ENCODE assay signal across 13 cellular contexts in the genomic region with DNA sequence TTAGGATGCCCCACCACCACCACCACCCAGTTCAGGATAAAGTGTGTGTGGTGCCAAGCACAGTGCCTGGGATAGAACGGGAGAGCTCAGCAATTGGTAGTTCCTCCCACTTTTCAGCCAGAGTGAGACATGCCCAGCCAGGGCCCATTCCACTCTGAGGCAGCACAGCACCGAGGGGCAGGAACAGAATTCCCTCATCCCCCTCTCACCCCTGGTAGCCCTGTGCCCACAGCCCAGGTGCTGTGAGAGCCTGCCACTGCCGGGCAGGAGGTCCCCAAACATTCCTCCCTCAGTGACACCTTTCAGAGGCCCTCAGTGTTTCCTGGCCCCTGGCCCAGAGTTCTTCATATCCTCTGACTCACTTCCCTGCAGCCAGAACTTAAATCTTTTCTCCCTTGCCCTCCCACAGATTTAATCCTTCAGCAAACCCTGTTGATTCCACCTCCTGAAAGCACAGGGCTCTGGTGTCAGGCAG. TPM values are rescaled to one million over a fixed set of nuclear protein-coding genes. Genes with fewer than 3 reads are reported as not detected.
DNase-seq lines count a peak whose midpoint lies in the region; ATAC-seq, FAIRE-seq and TF ChIP-seq lines count a peak whose summit lies in the region.
"Had no signal": no experiment of that assay in that cellular context is flagged by ENCODE, and none has a peak within 500 bp of the region (broad histone marks: within the 10 kb centered on the region; RNA-seq: fewer than 3 reads in every experiment).

No MANE protein-coding gene starts in this region.

- H3K4me1 Mint-ChIP-seq in neural progenitor cell: peaks cover 23% of the 10 kb centered on the region
- no peaks in the 10 kb centered on the region for H3K4me1 Mint-ChIP-seq in T-cell
- H3K4me1 Mint-ChIP-seq: immature natural killer cell had no signal

- H3K9ac ChIP-seq in HepG2 (ENCODE audit: insufficient read depth, low read depth, low read length): peak overlapping the region; percentile 54
- no peak overlapping the region for H3K9ac ChIP-seq in neural progenitor cell
- H3K9ac ChIP-seq: parathyroid adenoma had no signal

- H3K9me3 ChIP-seq in HepG2 (ENCODE audit: low read length): no peaks in the 10 kb centered on the region
- H3K9me3 ChIP-seq in neural progenitor cell (ENCODE audit: low read depth): no peaks in the 10 kb centered on the region

- in situ Hi-C loops in astrocyte of the cerebellum (cut with HindIII; ENCODE audit: low sequenced_read_pairs): no loop called here
- in situ Hi-C loops in HepG2 (cut with HindIII; ENCODE audit: extremely low pct_ligation_motif_present, low pct_unique_long_range_greater_than_20kb): no loop called here

- H4K20me1 ChIP-seq in HepG2 (ENCODE audit: insufficient read depth, low read length): no peaks in the 10 kb centered on the region
- no peaks in the 10 kb centered on the region for H4K20me1 ChIP-seq in neural progenitor cell (ENCODE audit: low read depth)

- no peak overlapping the region for H2AFZ ChIP-seq in HepG2 (ENCODE audit: low read length)
- no peak overlapping the region for H2AFZ ChIP-seq in neural progenitor cell (replicated peaks)

- POLR2A ChIA-PET in HepG2 (lab: Yijun Ruan, JAX) (interaction anchor here (1.0 to 1.5 kb wide), 3 partner anchors 37 to 73 kb away, joined by 3 to 4 read pairs (median 4); no protein-coding TSS in a partner anchor), T-cell (lab: Charles Lee) (no interaction called here)

- DNase-seq in AG09309 (ENCODE audit: low read depth): peak; percentile 20
- peak; percentile 26 for DNase-seq in HPDE6-E6E7 (ENCODE audit: extremely low spot score)
- DNase-seq in astrocyte of the cerebellum (ENCODE audit: low read depth): peak; percentile 39
- DNase-seq in HepG2 (ENCODE audit: low spot score): peak; percentile 51
- DNase-seq in stimulated activated naive CD4-positive, alpha-beta T cell (lab: John Stamatoyannopoulos, UW): no peak
- DNase-seq in neural progenitor cell (ENCODE audit: low spot score): no peak
- no peak for DNase-seq in T-cell

- peaks cover 6% of the 10 kb centered on the region for H3K27me3 Mint-ChIP-seq in neural progenitor cell (ENCODE audit: insufficient read depth, low read depth)
- peaks cover 0 to 36% of the 10 kb centered on the region in 2 donors for H3K27me3 Mint-ChIP-seq in T-cell

- TF ChIP-seq EP300 in HepG2 (IDR thresholded peaks at IDR 0.05; ENCODE audit: low read depth in 2 of 2, low read length in 2 of 2) (peak in 1 of 2 experiments; percentile 30; a peak in 1 of 4 replicates), HepG2 (CRISPR knock-in tag; IDR thresholded peaks at IDR 0.05; ENCODE audit: borderline replicate concordance) (no peak)

- H3K36me3 Mint-ChIP-seq in neural progenitor cell (no peaks in the 10 kb centered on the region), T-cell (no peaks in the 10 kb centered on the region)
- H3K36me3 Mint-ChIP-seq: immature natural killer cell had no signal

- H3K9me3 Mint-ChIP-seq in neural progenitor cell (no peaks in the 10 kb centered on the region), T-cell (no peaks in the 10 kb centered on the region)
- H3K9me3 Mint-ChIP-seq: dendritic cell treated with granulocyte-macrophage colony-stimulating factor and Interleukin-4, amounts not matched to agents 40 ng/mL and 50 ng/mL, for 4 days; T-helper 2 cell treated with Interferon-gamma antibody and Interleukin-4, amounts not matched to agents 5 μg/mL and 100 μg/mL, for 36 hours had no signal

- H3K27ac Mint-ChIP-seq in neural progenitor cell (no peak overlapping the region), T-cell (no peak overlapping the region)
- H3K27ac Mint-ChIP-seq: dendritic cell treated with granulocyte-macrophage colony-stimulating factor and Interleukin-4, amounts not matched to agents 40 ng/mL and 50 ng/mL, for 4 days; immature natural killer cell; T-helper 2 cell treated with Interferon-gamma antibody and Interleukin-4, amounts not matched to agents 5 μg/mL and 100 μg/mL, for 36 hours had no signal

- no peak for FAIRE-seq in HepG2 (lab: Jason Lieb, UNC)

- H3K79me2 ChIP-seq in HepG2 (ENCODE audit: insufficient read depth, low read length) (no peaks in the 10 kb centered on the region), neural progenitor cell (ENCODE audit: low read depth) (no peaks in the 10 kb centered on the region)
- H3K79me2 ChIP-seq: parathyroid adenoma had no signal

- TF ChIP-seq RAD21 in HepG2 (CRISPR knock-in tag; IDR thresholded peaks at IDR 0.05): no peak

- peak; percentile 49 for ATAC-seq in HepG2
- no peak for ATAC-seq in HG02759 (IDR thresholded peaks at IDR 0.05; ENCODE audit: unreplicated experiment)
- no peak for ATAC-seq in T-cell (replicated peaks in 1 of 4)

- TF ChIP-seq POLR2A in HepG2 (IDR thresholded peaks at IDR 0.05; ENCODE audit: insufficient read depth in 1 of 2, low read depth in 2 of 2, low read length in 2 of 2): no peak

- H3K4me3 Mint-ChIP-seq in neural progenitor cell: no peak overlapping the region
- no peak overlapping the region for H3K4me3 Mint-ChIP-seq in T-cell
- H3K4me3 Mint-ChIP-seq: dendritic cell treated with granulocyte-macrophage colony-stimulating factor and Interleukin-4, amounts not matched to agents 40 ng/mL and 50 ng/mL, for 4 days; immature natural killer cell; T-helper 2 cell treated with Interferon-gamma antibody and Interleukin-4, amounts not matched to agents 5 μg/mL and 100 μg/mL, for 36 hours had no signal

- intact Hi-C loops in HepG2 (cut with micrococcal nuclease; ENCODE audit: unreplicated experiment): loop anchor here (1.0 kb wide), 1 partner anchor 65 kb away; no protein-coding TSS in a partner anchor

- H3K4me1 ChIP-seq in HepG2 (ENCODE audit: insufficient read depth, low read length) (peaks cover 35% of the 10 kb centered on the region), neural progenitor cell (no peaks in the 10 kb centered on the region)
- H3K4me1 ChIP-seq: parathyroid adenoma had no signal

- TF ChIP-seq CTCF in AG09309 (IDR thresholded peaks at IDR 0.05; ENCODE audit: control insufficient read depth, insufficient read depth, low read depth, low read length, missing control alignments) (no peak), astrocyte of the cerebellum (IDR thresholded peaks at IDR 0.05; ENCODE audit: low read depth, low read length, missing control alignments) (no peak), HepG2 (CRISPR knock-in tag; IDR thresholded peaks at IDR 0.05) (no peak), neural progenitor cell (IDR thresholded peaks at IDR 0.05) (no peak)

- H3K4me2 ChIP-seq in HepG2 (ENCODE audit: low read depth, low read length) (peak overlapping the region; percentile 79), neural progenitor cell (no peak overlapping the region)

- CTCF ChIA-PET in HepG2 (lab: Yijun Ruan, JAX; ENCODE audit: low intra/inter-chr PET ratio, low total read pairs): interaction anchor here (0.9 to 2.4 kb wide), 2 partner anchors 58 to 65 kb away, joined by 3 to 25 read pairs; no protein-coding TSS in a partner anchor
- CTCF ChIA-PET in T-cell (lab: Charles Lee): interaction anchor here (0.5 to 1.1 kb wide), 10 partner anchors 8 to 1004 kb away, joined by 3 to 5 read pairs (median 3); partner anchors contain the start of gene RIPPLY1 (in 1 of the 2)

- H3K27me3 ChIP-seq in HepG2 (ENCODE audit: control insufficient read depth in 1 of 2, insufficient read depth in 2 of 2, low read length in 2 of 2) (no peaks in the 10 kb centered on the region), neural progenitor cell (no peaks in the 10 kb centered on the region)

- H3K4me3 ChIP-seq in AG09309 (ENCODE audit: control insufficient read depth, low read depth, low read length) (no peak overlapping the region), astrocyte of the cerebellum (ENCODE audit: low read depth, low read length) (no peak overlapping the region), HepG2 (replicated peaks in 1 of 3; ENCODE audit: insufficient read depth in 1 of 3, low read depth in 2 of 3, low read length in 3 of 3) (peak overlapping the region in 1 of 3 experiments; percentile 46; a peak in 2 of 6 replicates), neural progenitor cell (no peak overlapping the region)
- H3K4me3 ChIP-seq: K562 had no signal

- H3F3A ChIP-seq in neural progenitor cell (ENCODE audit: low read depth): no peaks in the 10 kb centered on the region

- WGBS in HepG2 (ENCODE audit: low lambda C conversion rate): no CpG with 5 or more reads among the region's 3 CpGs

- no peak overlapping the region for H3K27ac ChIP-seq in HepG2 (ENCODE audit: extremely low read length, insufficient read depth, low read length)
- H3K27ac ChIP-seq in neural progenitor cell: no peak overlapping the region
- H3K27ac ChIP-seq: parathyroid adenoma had no signal

- BruUV-seq in HepG2 (replicated peaks; lab: Mats Ljungman, UMichigan): no TSS peak

- H3K36me3 ChIP-seq in HepG2 (replicated peaks in 1 of 2; ENCODE audit: control insufficient read depth in 1 of 2, insufficient read depth in 2 of 2, low read length in 2 of 2) (no peaks in the 10 kb centered on the region), neural progenitor cell (no peaks in the 10 kb centered on the region)

RNA-seq across cellular contexts. Expression of gene RIPPLY1, which starts 8.1 kb away (rescaled TPM):
- total RNA-seq in HepG2 (2016; rRNA removed; fragmentation: Illumina TruSeq; extraction: Trizol) (0.49 and 0.86 TPM in 2 replicates), neural progenitor cell (ENCODE audit: low replicate concordance) (not detected in 2 replicates), T-cell (not detected)
- total RNA-seq in HepG2 (2016; cell fraction: cytosol; rRNA removed; fragmentation: Illumina TruSeq; extraction: Trizol; ENCODE audit: low read depth): 0.26 TPM in 1 of 2 replicates, not detected in the other
- 0.39 and 0.43 TPM in 2 replicates for total RNA-seq in HepG2 (2016; cell fraction: insoluble cytoplasmic fraction; rRNA removed; fragmentation: Illumina TruSeq; extraction: Trizol)
- 0.40 and 0.72 TPM in 2 replicates for total RNA-seq in HepG2 (2016; cell fraction: membrane; rRNA removed; fragmentation: Illumina TruSeq; extraction: Trizol)
- 0.87 TPM in 1 of 2 replicates, not detected in the other for total RNA-seq in HepG2 (2016; cell fraction: nucleus; rRNA removed; fragmentation: Illumina TruSeq; extraction: Trizol)
- 0.33 and 0.41 TPM in 2 replicates for polyA plus RNA-seq in HepG2 (2011; rRNA removed)
- 0.21 and 0.54 TPM in 2 replicates for polyA plus RNA-seq in HepG2 (2011; cell fraction: cytosol; rRNA removed)
- polyA plus RNA-seq in HepG2 (2011; cell fraction: nucleus; rRNA removed): 0.19 TPM in 1 of 2 replicates, not detected in the other
- 0.25 and 0.40 TPM in 2 replicates for polyA plus RNA-seq in HepG2 (2012)
- 0.27 and 0.34 TPM in 2 replicates for polyA plus RNA-seq in HepG2 (2016; cell fraction: cytosol; fragmentation: Illumina TruSeq; extraction: Trizol; ENCODE audit: low read depth)
- polyA plus RNA-seq in HepG2 (2016; cell fraction: insoluble cytoplasmic fraction; fragmentation: Illumina TruSeq; extraction: Trizol; ENCODE audit: low read depth): 0.35 and 0.63 TPM in 2 replicates
- polyA plus RNA-seq in HepG2 (2016; cell fraction: membrane; fragmentation: Illumina TruSeq; extraction: Trizol; ENCODE audit: low read depth): 0.42 and 0.45 TPM in 2 replicates
- polyA plus RNA-seq in HepG2 (2016; cell fraction: nucleus; fragmentation: Illumina TruSeq; extraction: Trizol; ENCODE audit: insufficient read depth, low read depth): 0.49 TPM in 1 of 2 replicates, not detected in the other
- 0.28 TPM in 1 of 2 replicates, not detected in the other for polyA minus RNA-seq in HepG2 (2011; rRNA and poly(A)+ RNA removed; ENCODE audit: low replicate concordance)
- not detected in 2 replicates for polyA minus RNA-seq in HepG2 (2011; cell fraction: cytosol; rRNA and poly(A)+ RNA removed)
- 0.64 TPM in 1 of 2 replicates, not detected in the other for polyA minus RNA-seq in HepG2 (2011; cell fraction: nucleus; rRNA and poly(A)+ RNA removed)
- total RNA-seq: K562 had no signal
- polyA plus RNA-seq: immature natural killer cell, K562 had no signal

RNA-seq across cellular contexts. Expression of gene CLDN2, which starts 25.2 kb away (rescaled TPM):
- 1.1 and 1.5 TPM in 2 replicates for total RNA-seq in HepG2 (2016; rRNA removed; fragmentation: Illumina TruSeq; extraction: Trizol)
- 0.20 and 0.26 TPM in 2 replicates for total RNA-seq in HepG2 (2016; cell fraction: cytosol; rRNA removed; fragmentation: Illumina TruSeq; extraction: Trizol; ENCODE audit: low read depth)
- 0.61 and 1.3 TPM in 2 replicates for total RNA-seq in HepG2 (2016; cell fraction: insoluble cytoplasmic fraction; rRNA removed; fragmentation: Illumina TruSeq; extraction: Trizol)
- total RNA-seq in HepG2 (2016; cell fraction: membrane; rRNA removed; fragmentation: Illumina TruSeq; extraction: Trizol): 0.59 and 0.72 TPM in 2 replicates
- total RNA-seq in HepG2 (2016; cell fraction: nucleus; rRNA removed; fragmentation: Illumina TruSeq; extraction: Trizol): 1.3 and 1.6 TPM in 2 replicates
- 1.0 and 1.3 TPM in 2 replicates for polyA plus RNA-seq in HepG2 (2011; rRNA removed)
- 0.83 and 1.1 TPM in 2 replicates for polyA plus RNA-seq in HepG2 (2011; cell fraction: cytosol; rRNA removed)
- polyA plus RNA-seq in HepG2 (2011; cell fraction: nucleus; rRNA removed): 0.55 and 0.59 TPM in 2 replicates
- 0.47 and 0.85 TPM in 2 replicates for polyA plus RNA-seq in HepG2 (2012)
- 0.24 and 0.27 TPM in 2 replicates for polyA plus RNA-seq in HepG2 (2016; cell fraction: cytosol; fragmentation: Illumina TruSeq; extraction: Trizol; ENCODE audit: low read depth)
- 1.2 and 1.5 TPM in 2 replicates for polyA plus RNA-seq in HepG2 (2016; cell fraction: insoluble cytoplasmic fraction; fragmentation: Illumina TruSeq; extraction: Trizol; ENCODE audit: low read depth)
- 0.60 and 0.61 TPM in 2 replicates for polyA plus RNA-seq in HepG2 (2016; cell fraction: membrane; fragmentation: Illumina TruSeq; extraction: Trizol; ENCODE audit: low read depth)
- polyA plus RNA-seq in HepG2 (2016; cell fraction: nucleus; fragmentation: Illumina TruSeq; extraction: Trizol; ENCODE audit: insufficient read depth, low read depth): 2.0 and 2.2 TPM in 2 replicates
- polyA minus RNA-seq in HepG2 (2011; rRNA and poly(A)+ RNA removed; ENCODE audit: low replicate concordance): 1.3 TPM in 1 of 2 replicates, not detected in the other
- polyA minus RNA-seq in HepG2 (2011; cell fraction: cytosol; rRNA and poly(A)+ RNA removed): 0.18 and 0.30 TPM in 2 replicates
- polyA minus RNA-seq in HepG2 (2011; cell fraction: nucleus; rRNA and poly(A)+ RNA removed): 0.26 and 0.50 TPM in 2 replicates
- not detected in 2 replicates for total RNA-seq in neural progenitor cell (ENCODE audit: low replicate concordance)
- total RNA-seq in T-cell: under 1 TPM in 2 of 5 donors, not detected in 3; 0.07 to 0.13 TPM
- total RNA-seq: K562 had no signal
- polyA plus RNA-seq: immature natural killer cell, K562 had no signal

Comparison
In these comparisons a context has a peak if more than half of its experiments do, and no peak if none do; other contexts are left out.
1. DNase-seq: peak in AG09309 (single experiment), HPDE6-E6E7 (single experiment), astrocyte of the cerebellum (single experiment) and HepG2 (single experiment); none in stimulated activated naive CD4-positive, alpha-beta T cell (0 of 6), neural progenitor cell (single experiment) and T-cell (0 of 34).